13 cellular contexts compared by ENCODE assay signal in the genomic region with DNA sequence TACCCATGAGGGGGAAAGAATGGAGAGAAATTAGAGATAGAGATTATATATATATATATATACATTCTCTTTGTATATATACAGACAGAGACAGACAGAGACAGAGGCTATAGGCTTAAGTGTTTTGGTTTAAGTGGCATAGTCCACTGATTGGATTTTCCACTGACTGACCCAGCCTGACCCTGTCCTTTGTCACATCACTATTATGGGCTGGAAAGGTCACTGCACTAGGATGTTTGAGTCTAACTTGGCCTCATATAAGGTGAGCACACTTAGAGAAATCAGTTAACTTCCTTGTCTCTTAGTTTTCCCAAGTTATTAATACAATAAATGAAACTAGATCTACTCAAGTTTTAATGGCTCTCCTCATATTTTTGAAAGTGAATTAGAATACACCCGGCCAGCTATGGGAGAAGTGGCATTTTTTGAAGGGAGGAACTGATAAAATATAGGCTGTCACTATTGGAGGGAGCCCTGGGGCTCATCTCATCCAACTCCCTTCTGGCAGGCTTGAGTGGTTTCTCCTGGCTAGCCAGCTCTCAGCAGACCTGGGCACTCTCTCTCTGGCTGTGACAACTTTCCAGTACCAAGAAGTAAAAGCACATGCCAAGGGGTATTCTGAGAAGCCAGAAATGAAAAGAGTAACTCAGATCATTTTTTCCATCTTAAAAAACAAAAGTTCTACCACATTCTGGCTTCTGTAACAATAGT.
"Had no signal": no experiment of that assay in that cellular context is flagged by ENCODE, and none has a peak within 500 bp of the region (broad histone marks: within the 10 kb centered on the region; RNA-seq: fewer than 3 reads in every experiment).

No MANE protein-coding gene starts in this region.

- DNase-seq: activated B cell treated with CpG ODN at 0.5 μM for 24 hours; activated CD4-positive, alpha-beta T cell treated with anti-CD3 and anti-CD28 coated beads, Interleukin-2, amount 10 ng/mL, durations not matched to agents 24 days and 14 days; activated naive CD4-positive, alpha-beta T cell treated with anti-CD3 and anti-CD28 coated beads, Interleukin-2, amount 10 ng/mL, durations not matched to agents 7 days and 5 days; endodermal cell; glutamatergic neuron; pancreas; T-helper 1 cell; trophoblast cell had no signal

- H3K27me3 Mint-ChIP-seq: activated B cell treated with CpG ODN at 0.5 μM for 24 hours; activated CD4-positive, alpha-beta T cell treated with anti-CD3 and anti-CD28 coated beads, Interleukin-2, amount 10 ng/mL, durations not matched to agents 24 days and 14 days; activated naive CD4-positive, alpha-beta T cell treated with anti-CD3 and anti-CD28 coated beads, Interleukin-2, amount 10 ng/mL, durations not matched to agents 7 days and 5 days; central memory CD8-positive, alpha-beta T cell; memory B cell had no signal

- H3K4me1 Mint-ChIP-seq: activated B cell treated with CpG ODN at 0.5 μM for 24 hours; activated CD4-positive, alpha-beta T cell treated with anti-CD3 and anti-CD28 coated beads, Interleukin-2, amount 10 ng/mL, durations not matched to agents 24 days and 14 days; activated naive CD4-positive, alpha-beta T cell treated with anti-CD3 and anti-CD28 coated beads, Interleukin-2, amount 10 ng/mL, durations not matched to agents 7 days and 5 days; central memory CD8-positive, alpha-beta T cell; endodermal cell; memory B cell had no signal

- H3K27ac Mint-ChIP-seq: activated B cell treated with CpG ODN at 0.5 μM for 24 hours; activated CD4-positive, alpha-beta T cell treated with anti-CD3 and anti-CD28 coated beads, Interleukin-2, amount 10 ng/mL, durations not matched to agents 24 days and 14 days; activated naive CD4-positive, alpha-beta T cell treated with anti-CD3 and anti-CD28 coated beads, Interleukin-2, amount 10 ng/mL, durations not matched to agents 7 days and 5 days; activated T-helper 2 cell treated with anti-CD3 and anti-CD28 coated beads, Interferon-gamma antibody, Interleukin-2, Interleukin-4, amounts not matched to agents 10 μg/mL and 5 μg/mL and 100 μg/mL, durations not matched to agents 14 hours and 24 hours and 36 hours; endodermal cell; memory B cell had no signal

- H3K4me3 Mint-ChIP-seq: activated B cell treated with CpG ODN at 0.5 μM for 24 hours; activated CD4-positive, alpha-beta T cell treated with anti-CD3 and anti-CD28 coated beads, Interleukin-2, amount 10 ng/mL, durations not matched to agents 24 days and 14 days; activated naive CD4-positive, alpha-beta T cell treated with anti-CD3 and anti-CD28 coated beads, Interleukin-2, amount 10 ng/mL, durations not matched to agents 7 days and 5 days; central memory CD8-positive, alpha-beta T cell; endodermal cell; memory B cell; nephron had no signal

- H3K9me3 Mint-ChIP-seq: activated B cell treated with CpG ODN at 0.5 μM for 24 hours, endodermal cell, nephron had no signal

- H3K4me3 ChIP-seq: pancreas, skin epidermis had no signal

- H3K36me3 Mint-ChIP-seq: activated naive CD4-positive, alpha-beta T cell treated with anti-CD3 and anti-CD28 coated beads, Interleukin-2, amount 10 ng/mL, durations not matched to agents 7 days and 5 days; memory B cell had no signal
